Comparison of ENCODE assay signal across 23 cellular contexts in genomic region chr4:61507091-61507490, GRCh38.
"Had no signal": no experiment of that assay in that cellular context is flagged by ENCODE, and none has a peak within 500 bp of the region (broad histone marks: within the 10 kb centered on the region; RNA-seq: fewer than 3 reads in every experiment).

No MANE protein-coding gene starts in this region.

- H3K27me3 ChIP-seq: foreskin keratinocyte, right lobe of liver had no signal

- H3K4me3 Mint-ChIP-seq: activated CD4-positive, alpha-beta memory T cell treated with anti-CD3 and anti-CD28 coated beads for 36 hours; central memory CD8-positive, alpha-beta T cell; natural killer cell treated with Interleukin-12 subunit alpha and Interleukin-12 subunit beta and Interleukin-15 and Interleukin-18, amount 100 ng/mL, for 72 hours; stimulated activated memory B cell treated with anti-CD40 and anti-IgM and Interleukin-4, amounts not matched to agents 10 μg/mL and 1 μg/mL and 100 μg/mL, for 72 hours; type B pancreatic cell had no signal

- H3K27me3 Mint-ChIP-seq: activated CD4-positive, alpha-beta memory T cell treated with anti-CD3 and anti-CD28 coated beads for 36 hours; central memory CD8-positive, alpha-beta T cell; natural killer cell treated with Interleukin-12 subunit alpha and Interleukin-12 subunit beta and Interleukin-15 and Interleukin-18, amount 100 ng/mL, for 72 hours; stimulated activated memory B cell treated with anti-CD40 and anti-IgM and Interleukin-4, amounts not matched to agents 10 μg/mL and 1 μg/mL and 100 μg/mL, for 72 hours; type B pancreatic cell had no signal

- H3K4me1 ChIP-seq: parathyroid adenoma, right lobe of liver had no signal

- DNase-seq: activated CD4-positive, alpha-beta memory T cell treated with anti-CD3 and anti-CD28 coated beads for 36 hours; activated CD4-positive, alpha-beta T cell treated with anti-CD3 and anti-CD28 coated beads for 48 hours; activated gamma-delta T cell; activated naive CD4-positive, alpha-beta T cell treated with anti-CD3 and anti-CD28 coated beads, Interleukin-2, amount 50 U/mL, for 16 hours; anterior cingulate cortex; effector memory CD4-positive, alpha-beta T cell; foreskin keratinocyte; hippocampal formation; kidney glomerular epithelial cell; left ventricle myocardium inferior; mammary epithelial cell; midbrain; nucleus accumbens; right lobe of liver; small intestine; stimulated activated CD4-positive, alpha-beta T cell treated with anti-CD3 and anti-CD28 coated beads, Interleukin-2, amount 100 ng/mL, for 24 hours had no signal

- H3K36me3 Mint-ChIP-seq: activated CD4-positive, alpha-beta memory T cell treated with anti-CD3 and anti-CD28 coated beads for 36 hours; natural killer cell treated with Interleukin-12 subunit alpha and Interleukin-12 subunit beta and Interleukin-15 and Interleukin-18, amount 100 ng/mL, for 72 hours; stimulated activated memory B cell treated with anti-CD40 and anti-IgM and Interleukin-4, amounts not matched to agents 10 μg/mL and 1 μg/mL and 100 μg/mL, for 72 hours had no signal

- H3K36me3 ChIP-seq: left ventricle myocardium inferior, right lobe of liver, thoracic aorta had no signal

- H3K9me3 ChIP-seq: right lobe of liver, thoracic aorta had no signal

- FAIRE-seq: colon, small intestine had no signal

- H3K9ac ChIP-seq: parathyroid adenoma had no signal

- H3K27ac Mint-ChIP-seq: activated CD4-positive, alpha-beta memory T cell treated with anti-CD3 and anti-CD28 coated beads for 36 hours; natural killer cell treated with Interleukin-12 subunit alpha and Interleukin-12 subunit beta and Interleukin-15 and Interleukin-18, amount 100 ng/mL, for 72 hours; stimulated activated memory B cell treated with anti-CD40 and anti-IgM and Interleukin-4, amounts not matched to agents 10 μg/mL and 1 μg/mL and 100 μg/mL, for 72 hours; type B pancreatic cell had no signal

- H3K9me3 Mint-ChIP-seq: stimulated activated memory B cell treated with anti-CD40 and anti-IgM and Interleukin-4, amounts not matched to agents 10 μg/mL and 1 μg/mL and 100 μg/mL, for 72 hours; type B pancreatic cell had no signal

- H3K4me3 ChIP-seq: left ventricle myocardium inferior, right lobe of liver, thoracic aorta had no signal

- H3K27ac ChIP-seq: foreskin keratinocyte, left ventricle myocardium inferior, parathyroid adenoma, right lobe of liver, thoracic aorta had no signal

- H3K79me2 ChIP-seq: parathyroid adenoma had no signal

- H2AFZ ChIP-seq: parathyroid adenoma had no signal

- ATAC-seq: foreskin keratinocyte; natural killer cell treated with Interleukin-12 subunit alpha and Interleukin-12 subunit beta and Interleukin-15 and Interleukin-18, amount 100 ng/mL, for 72 hours; right lobe of liver; stimulated activated memory B cell treated with anti-CD40 and anti-IgM and Interleukin-4, amounts not matched to agents 10 μg/mL and 1 μg/mL and 100 μg/mL, for 72 hours had no signal

- H3K4me1 Mint-ChIP-seq: central memory CD8-positive, alpha-beta T cell; stimulated activated memory B cell treated with anti-CD40 and anti-IgM and Interleukin-4, amounts not matched to agents 10 μg/mL and 1 μg/mL and 100 μg/mL, for 72 hours had no signal
